In genomic region chr18:59189746-59190145, GRCh38 we compare ENCODE assay signal across 26 cellular contexts. TPM values are rescaled to one million over a fixed set of nuclear protein-coding genes. Genes with fewer than 3 reads are reported as not detected.
A peak's percentile ranks its signal among the peaks of the same experiment; 100 is the strongest.
DNase-seq lines count a peak whose midpoint lies in the region; ATAC-seq and TF ChIP-seq lines count a peak whose summit lies in the region.
"Had no signal": no experiment of that assay in that cellular context is flagged by ENCODE, and none has a peak within 500 bp of the region (broad histone marks: within the 10 kb centered on the region; RNA-seq: fewer than 3 reads in every experiment).

No MANE protein-coding gene starts in this region.

- no peak overlapping the region for H3K27ac ChIP-seq in IMR-90 (ENCODE audit: insufficient read depth, low read length)
- H3K27ac ChIP-seq in sigmoid colon = no peak overlapping the region
- H3K27ac ChIP-seq: HL-60 had no signal

- no peak overlapping the region for H2AK5ac ChIP-seq in IMR-90 (ENCODE audit: low read depth, low read length)

- WGBS in IMR-90 (ENCODE audit: extremely low coverage in 2 of 2, insufficient read length in 1 of 2), 2 experiments = no CpG with 5 or more reads among the region's 1 CpG
- whole genome bisulfite sequencing in sigmoid colon, 2 donors = 63 to 86% methylated on average over 1 of the region's 1 CpG

- H3K4me2 ChIP-seq in IMR-90 (ENCODE audit: low read depth, low read length) = no peak overlapping the region
- H3K4me2 ChIP-seq: SK-N-SH had no signal

- no peaks in the 10 kb centered on the region for H3K9me1 ChIP-seq in IMR-90 (ENCODE audit: insufficient read depth, low read length)

- H3K27me3 Mint-ChIP-seq in natural killer cell treated with Interleukin-12 subunit alpha and Interleukin-12 subunit beta and Interleukin-15 and Interleukin-18, amount 100 ng/mL, for 72 hours = peaks cover 8 to 11% of the 10 kb centered on the region in 2 donors

- POLR2A ChIA-PET in IMR-90 (lab: Charles Lee; ENCODE audit: unreplicated experiment) = no interaction called here

- no peaks in the 10 kb centered on the region for H3K9me3 Mint-ChIP-seq in natural killer cell treated with Interleukin-12 subunit alpha and Interleukin-12 subunit beta and Interleukin-15 and Interleukin-18, amount 100 ng/mL, for 72 hours
- H3K9me3 Mint-ChIP-seq: CD8-positive, alpha-beta T cell had no signal

- TF ChIP-seq POLR2A in IMR-90 (IDR thresholded peaks at IDR 0.05; ENCODE audit: low read depth, low read length) = no peak
- TF ChIP-seq POLR2A in sigmoid colon (IDR thresholded peaks at IDR 0.05) = no peak

- H3K18ac ChIP-seq in IMR-90 (ENCODE audit: low read depth, low read length) = no peak overlapping the region

- no TSS peak for BruUV-seq in IMR-90 (replicated peaks; lab: Mats Ljungman, UMichigan)

- H3K4me1 ChIP-seq in IMR-90 (ENCODE audit: control insufficient read depth, insufficient read depth, low read length) (no peaks in the 10 kb centered on the region), sigmoid colon (no peaks in the 10 kb centered on the region)

- no peak overlapping the region for H2BK120ac ChIP-seq in IMR-90 (ENCODE audit: low read depth, low read length)

- H3K36me3 Mint-ChIP-seq in natural killer cell treated with Interleukin-12 subunit alpha and Interleukin-12 subunit beta and Interleukin-15 and Interleukin-18, amount 100 ng/mL, for 72 hours = no peaks in the 10 kb centered on the region
- H3K36me3 Mint-ChIP-seq: CD8-positive, alpha-beta T cell had no signal

- no peak overlapping the region for H3K23ac ChIP-seq in IMR-90 (ENCODE audit: low read depth, low read length)

- no peak overlapping the region for H3K27ac Mint-ChIP-seq in natural killer cell treated with Interleukin-12 subunit alpha and Interleukin-12 subunit beta and Interleukin-15 and Interleukin-18, amount 100 ng/mL, for 72 hours
- H3K27ac Mint-ChIP-seq: CD8-positive, alpha-beta T cell had no signal

- no peak overlapping the region for H3K4ac ChIP-seq in IMR-90 (ENCODE audit: low read depth, low read length)

- H4K5ac ChIP-seq in IMR-90 (ENCODE audit: low read depth, low read length) = no peak overlapping the region

- no peak for TF ChIP-seq EP300 in sigmoid colon (IDR thresholded peaks at IDR 0.05)

- no peak overlapping the region for H2BK15ac ChIP-seq in IMR-90 (ENCODE audit: low read depth, low read length)

- H2BK5ac ChIP-seq in IMR-90 (ENCODE audit: low read depth, low read length, poor library complexity, severe bottlenecking) = no peak overlapping the region

- DNase-seq in ELR (ENCODE audit: low read depth) = peak; percentile 22
- peak; percentile 5 for DNase-seq in IMR-90
- DNase-seq in fibroblast of mammary gland (ENCODE audit: low read depth) = peak; percentile 51
- no peak for DNase-seq in sigmoid colon
- no peak for DNase-seq in epidermal melanocyte (ENCODE audit: insufficient read length, low spot score)
- no peak for DNase-seq in natural killer cell treated with Interleukin-12 subunit alpha and Interleukin-12 subunit beta and Interleukin-15 and Interleukin-18, amount 100 ng/mL, for 72 hours (ENCODE audit: low spot score)
- DNase-seq: AML-193; C1 segment of cervical spinal cord; CD8-positive, alpha-beta T cell; DMS153; GDM1; HCEC 1CT; KG1; NCI-H1092 treated with DMSO at 0.1 percent for 48 hours; NCI-H2081; NCI-H2171; NCI-H345; NCI-H524; NCI-H774; NK-92 treated with Interleukin-12 subunit alpha and Interleukin-12 subunit beta, amount 100 ng/mL, for 24 hours; SIG-M5; SK-N-SH had no signal

- dilution Hi-C loops in IMR-90 (cut with HindIII; ENCODE audit: low sequenced_read_pairs, unreplicated experiment) = no loop called here

- peaks cover 8% of the 10 kb centered on the region for H3K27me3 ChIP-seq in IMR-90 (ENCODE audit: control insufficient read depth, insufficient read depth, low read length)
- no peaks in the 10 kb centered on the region for H3K27me3 ChIP-seq in sigmoid colon

- H3K9me3 ChIP-seq in IMR-90 (ENCODE audit: control insufficient read depth, insufficient read depth, low read length) = no peaks in the 10 kb centered on the region
- no peaks in the 10 kb centered on the region for H3K9me3 ChIP-seq in sigmoid colon
- H3K9me3 ChIP-seq: SK-N-SH had no signal

- ATAC-seq in IMR-90 (ENCODE audit: low read depth) (no peak), GM21737 (IDR thresholded peaks at IDR 0.05; ENCODE audit: unreplicated experiment) (no peak)
- no peak for ATAC-seq in natural killer cell treated with Interleukin-12 subunit alpha and Interleukin-12 subunit beta and Interleukin-15 and Interleukin-18, amount 100 ng/mL, for 72 hours
- ATAC-seq: CD8-positive, alpha-beta T cell; Panc1 had no signal

- in situ Hi-C loops in IMR-90 (cut with MboI; ENCODE audit: low sequenced_read_pairs) = no loop called here

- CTCF ChIA-PET in IMR-90 (lab: Yijun Ruan, JAX) = no interaction called here

- TF ChIP-seq RAD21 in IMR-90 (IDR thresholded peaks at IDR 0.05; ENCODE audit: low read length) = no peak

- no peaks in the 10 kb centered on the region for H3K79me1 ChIP-seq in IMR-90 (ENCODE audit: low read depth in 1 of 2, low read length in 2 of 2)

- no peak overlapping the region for H4K91ac ChIP-seq in IMR-90 (ENCODE audit: insufficient read depth, low read depth, low read length)

- H2BK20ac ChIP-seq in IMR-90 (ENCODE audit: low read depth, low read length) = no peak overlapping the region

- H3K14ac ChIP-seq in IMR-90 (replicated peaks; ENCODE audit: low read depth, low read length) = no peak overlapping the region

- no peak overlapping the region for H3K9ac ChIP-seq in IMR-90 (ENCODE audit: low read depth, low read length)
- H3K9ac ChIP-seq: SK-N-SH had no signal

- TF ChIP-seq CTCF in IMR-90 (conservative IDR thresholded peaks at IDR 0.05; ENCODE audit: low read depth, low read length) (no peak), fibroblast of mammary gland (conservative IDR thresholded peaks at IDR 0.05; ENCODE audit: control insufficient read depth, insufficient read depth, low read depth, low read length) (no peak), sigmoid colon (IDR thresholded peaks at IDR 0.05) (no peak)

- no peaks in the 10 kb centered on the region for H3K36me3 ChIP-seq in IMR-90 (ENCODE audit: control insufficient read depth, insufficient read depth, low read length)
- no peaks in the 10 kb centered on the region for H3K36me3 ChIP-seq in sigmoid colon

- no peak overlapping the region for H3K56ac ChIP-seq in IMR-90 (ENCODE audit: extremely low read depth, insufficient read depth, low read length)

- no peaks in the 10 kb centered on the region for H4K20me1 ChIP-seq in IMR-90 (ENCODE audit: insufficient read depth, low read length)

- no peak overlapping the region for H3K4me3 ChIP-seq in IMR-90 (ENCODE audit: insufficient read depth, low read depth, low read length)
- no peak overlapping the region for H3K4me3 ChIP-seq in fibroblast of mammary gland (ENCODE audit: control insufficient read depth, low read depth, low read length)
- no peak overlapping the region for H3K4me3 ChIP-seq in sigmoid colon

- no peaks in the 10 kb centered on the region for H3K4me1 Mint-ChIP-seq in natural killer cell treated with Interleukin-12 subunit alpha and Interleukin-12 subunit beta and Interleukin-15 and Interleukin-18, amount 100 ng/mL, for 72 hours (ENCODE audit: low read depth in 2 of 2)

- H4K8ac ChIP-seq in IMR-90 (ENCODE audit: low read depth in 2 of 2, low read length in 2 of 2) = no peak overlapping the region

- no peak overlapping the region for H3K4me3 Mint-ChIP-seq in natural killer cell treated with Interleukin-12 subunit alpha and Interleukin-12 subunit beta and Interleukin-15 and Interleukin-18, amount 100 ng/mL, for 72 hours
- H3K4me3 Mint-ChIP-seq: CD8-positive, alpha-beta T cell had no signal

- no peak overlapping the region for H2AK9ac ChIP-seq in IMR-90 (replicated peaks; ENCODE audit: low read depth, low read length, poor library complexity)

- H2AFZ ChIP-seq in IMR-90 (replicated peaks; ENCODE audit: low read length, poor library complexity) = no peak overlapping the region

- intact Hi-C loops in IMR-90 (cut with micrococcal nuclease) = no loop called here
- intact Hi-C loops in sigmoid colon (cut with DNase I) = no loop called here

TF ChIP-seq in IMR-90, 13 proteins besides CTCF, POLR2A, EP300 and RAD21 (continues in another document):
- TF ChIP-seq MAFK (IDR thresholded peaks at IDR 0.05; ENCODE audit: low read depth, low read length) = no peak
- TF ChIP-seq RFX5 (IDR thresholded peaks at IDR 0.05; ENCODE audit: low read depth, low read length) = no peak
- TF ChIP-seq ELK1 (IDR thresholded peaks at IDR 0.05; ENCODE audit: borderline replicate concordance, low read depth, low read length) = no peak
- no peak for TF ChIP-seq RCOR1 (IDR thresholded peaks at IDR 0.05; ENCODE audit: insufficient replicate concordance, low read length)
- no peak for TF ChIP-seq SMC3 (IDR thresholded peaks at IDR 0.05; ENCODE audit: low read depth, low read length)
- no peak for TF ChIP-seq CEBPB (IDR thresholded peaks at IDR 0.05; ENCODE audit: low read depth, low read length)
- TF ChIP-seq CHD1 (IDR thresholded peaks at IDR 0.05; ENCODE audit: low read depth, low read length) = no peak
- no peak for TF ChIP-seq FOS (IDR thresholded peaks at IDR 0.05; ENCODE audit: low read depth, low read length)
- no peak for TF ChIP-seq NFE2L2 (IDR thresholded peaks at IDR 0.05; ENCODE audit: low read depth, low read length)

RNA-seq across cellular contexts. Expression of gene GRP, which starts 30.2 kb away (rescaled TPM):
- not detected in 2 replicates for total RNA-seq in IMR-90 (2012; rRNA removed)
- not detected in 2 replicates for polyA plus RNA-seq in IMR-90 (2012; rRNA removed)
- polyA plus RNA-seq in IMR-90 (2012; cell fraction: cytosol; rRNA removed) = not detected in 2 replicates
- polyA plus RNA-seq in IMR-90 (2012; cell fraction: nucleus; rRNA removed; ENCODE audit: low replicate concordance) = not detected in 2 replicates
- total RNA-seq in sigmoid colon = 1 to 10 TPM; 1.4 to 6.6 (median 2.7) TPM
- under 1 TPM in 1 of 3 donors, not detected in 2; 0.93 TPM for polyA plus RNA-seq in sigmoid colon
- not detected for total RNA-seq in natural killer cell treated with Interleukin-12 subunit alpha and Interleukin-12 subunit beta and Interleukin-15 and Interleukin-18, amount 100 ng/mL, for 72 hours
- total RNA-seq: CD8-positive, alpha-beta T cell; HT-29 had no signal

RNA-seq across cellular contexts. Expression of gene SEC11C, which starts 50.1 kb away (rescaled TPM):
- total RNA-seq in IMR-90 (2012; rRNA removed) (8.9 and 10.6 TPM in 2 replicates), sigmoid colon (10 to 100 TPM in 3 of 4 donors, 1 to 10 TPM in 1; 9.4 to 51.7 (median 30.8) TPM)
- polyA plus RNA-seq in IMR-90 (2012; rRNA removed) (11.9 and 14.4 TPM in 2 replicates), sigmoid colon (10 to 100 TPM; 39.5 to 95.0 (median 46.8) TPM)
- polyA plus RNA-seq in IMR-90 (2012; cell fraction: cytosol; rRNA removed) = 4.4 and 8.9 TPM in 2 replicates
- polyA plus RNA-seq in IMR-90 (2012; cell fraction: nucleus; rRNA removed; ENCODE audit: low replicate concordance) = 1.9 and 2.9 TPM in 2 replicates
- 10 to 100 TPM; 79.4 to 83.1 TPM for total RNA-seq in natural killer cell treated with Interleukin-12 subunit alpha and Interleukin-12 subunit beta and Interleukin-15 and Interleukin-18, amount 100 ng/mL, for 72 hours

Comparison
In these comparisons a context has a peak if more than half of its experiments do, and no peak if none do; other contexts are left out.
1. DNase-seq: peak in ELR (single experiment), IMR-90 (single experiment) and fibroblast of mammary gland (single experiment); none in sigmoid colon (single experiment), epidermal melanocyte (single experiment) and natural killer cell treated with Interleukin-12 subunit alpha and Interleukin-12 subunit beta and Interleukin-15 and Interleukin-18, amount 100 ng/mL, for 72 hours (single experiment).